In genomic region chr1:241836944-241837343, GRCh38 we compare ENCODE assay signal across 29 cellular contexts. TPM values are rescaled to one million over a fixed set of nuclear protein-coding genes. Genes with fewer than 3 reads are reported as not detected.
"Had no signal": no experiment of that assay in that cellular context is flagged by ENCODE, and none has a peak within 500 bp of the region (broad histone marks: within the 10 kb centered on the region; RNA-seq: fewer than 3 reads in every experiment).

No MANE protein-coding gene starts in this region.

- H3K36me3 ChIP-seq: ascending aorta, breast epithelium, esophagus squamous epithelium, WERI-Rb-1 had no signal

- DNase-seq: activated B cell treated with CpG ODN at 0.5 μM for 24 hours; activated CD4-positive, alpha-beta T cell treated with anti-CD3 and anti-CD28 coated beads for 48 hours; activated CD4-positive, alpha-beta T cell treated with anti-CD3 and anti-CD28 coated beads, Interleukin-2, amount 50 U/mL, for 1 hour; activated CD4-positive, alpha-beta T cell treated with anti-CD3 and anti-CD28 coated beads, Interleukin-2, amount 50 U/mL, for 48 hours; activated CD8-positive, alpha-beta memory T cell treated with anti-CD3 and anti-CD28 coated beads for 24 hours; activated CD8-positive, alpha-beta T cell treated with anti-CD3 and anti-CD28 coated beads for 36 hours; activated effector memory CD4-positive, alpha-beta T cell treated with anti-CD3 and anti-CD28 coated beads, Interleukin-2, amount 50 U/mL, for 16 hours; activated naive CD4-positive, alpha-beta T cell treated with anti-CD3 and anti-CD28 coated beads for 36 hours; activated naive CD8-positive, alpha-beta T cell treated with anti-CD3 and anti-CD28 coated beads for 36 hours; activated naive CD8-positive, alpha-beta T cell treated with anti-CD3 and anti-CD28 coated beads, Interleukin-2, amount 50 U/mL, for 24 hours; activated T-cell treated with anti-CD3 and anti-CD28 coated beads, Interleukin-2, amount 50 U/mL, for 4 hours; effector CD4-positive, alpha-beta T cell; effector memory CD8-positive, alpha-beta T cell; esophagus squamous epithelium; head of caudate nucleus; T-cell; T1000; WERI-Rb-1 had no signal

- H3K27ac ChIP-seq: ascending aorta, breast epithelium, coronary artery, epithelial cell of prostate, esophagus squamous epithelium, WERI-Rb-1 had no signal

- H3K4me1 Mint-ChIP-seq: central memory CD8-positive, alpha-beta T cell had no signal

- ATAC-seq: activated CD4-positive, CD25-positive, alpha-beta regulatory T cell treated with anti-CD3 and anti-CD28 coated beads, Interleukin-2, amount 50 U/mL, for 24 hours; activated CD8-positive, alpha-beta T cell treated with anti-CD3 and anti-CD28 coated beads for 36 hours; activated naive CD8-positive, alpha-beta T cell treated with anti-CD3 and anti-CD28 coated beads, Interleukin-2, amount 50 U/mL, for 24 hours; activated T-cell treated with anti-CD3 and anti-CD28 coated beads, Interleukin-2, amount 50 U/mL, for 4 hours; effector memory CD8-positive, alpha-beta T cell; T-cell had no signal

- H3K4me3 ChIP-seq: ascending aorta, breast epithelium, coronary artery, esophagus squamous epithelium had no signal

- H3K27me3 ChIP-seq: ascending aorta, breast epithelium had no signal

- H3K9me3 ChIP-seq: ascending aorta, breast epithelium, esophagus squamous epithelium had no signal

- H3K4me1 ChIP-seq: ascending aorta, breast epithelium had no signal

- H3K36me3 Mint-ChIP-seq: activated naive CD4-positive, alpha-beta T cell treated with anti-CD3 and anti-CD28 coated beads, Interleukin-2, amount 50 U/mL, for 24 hours; activated naive CD8-positive, alpha-beta T cell treated with anti-CD3 and anti-CD28 coated beads for 36 hours; brain; T-cell had no signal

- H3K27me3 Mint-ChIP-seq: activated B cell treated with CpG ODN at 0.5 μM for 24 hours; dendritic cell treated with granulocyte-macrophage colony-stimulating factor and Interleukin-4, amounts not matched to agents 40 ng/mL and 50 ng/mL, for 4 days had no signal

- H3K4me3 Mint-ChIP-seq: activated B cell treated with CpG ODN at 0.5 μM for 24 hours; activated CD8-positive, alpha-beta T cell treated with anti-CD3 and anti-CD28 coated beads for 36 hours; activated naive CD4-positive, alpha-beta T cell treated with anti-CD3 and anti-CD28 coated beads for 36 hours; activated naive CD4-positive, alpha-beta T cell treated with anti-CD3 and anti-CD28 coated beads, Interleukin-2, amount 50 U/mL, for 24 hours; activated naive CD8-positive, alpha-beta T cell treated with anti-CD3 and anti-CD28 coated beads for 36 hours; activated naive CD8-positive, alpha-beta T cell treated with anti-CD3 and anti-CD28 coated beads, Interleukin-2, amount 50 U/mL, for 24 hours; activated T-cell treated with anti-CD3 and anti-CD28 coated beads, Interleukin-2, amount 50 U/mL, for 4 hours; brain; central memory CD8-positive, alpha-beta T cell; dendritic cell treated with granulocyte-macrophage colony-stimulating factor and Interleukin-4, amounts not matched to agents 40 ng/mL and 50 ng/mL, for 4 days; effector memory CD8-positive, alpha-beta T cell; T-cell; T-helper 1 cell treated with Interleukin-12 subunit alpha and Interleukin-12 subunit beta and Interleukin-4 antibody, amounts not matched to agents 30 μg/mL and 1 μg/mL, for 36 hours had no signal

- H3K27ac Mint-ChIP-seq: activated B cell treated with CpG ODN at 0.5 μM for 24 hours; activated CD8-positive, alpha-beta T cell treated with anti-CD3 and anti-CD28 coated beads for 36 hours; activated naive CD4-positive, alpha-beta T cell treated with anti-CD3 and anti-CD28 coated beads for 36 hours; activated naive CD4-positive, alpha-beta T cell treated with anti-CD3 and anti-CD28 coated beads, Interleukin-2, amount 50 U/mL, for 24 hours; activated naive CD8-positive, alpha-beta T cell treated with anti-CD3 and anti-CD28 coated beads for 36 hours; activated naive CD8-positive, alpha-beta T cell treated with anti-CD3 and anti-CD28 coated beads, Interleukin-2, amount 50 U/mL, for 24 hours; activated T-helper 2 cell treated with anti-CD3 and anti-CD28 coated beads, Interferon-gamma antibody, Interleukin-2, Interleukin-4, amounts not matched to agents 10 μg/mL and 5 μg/mL and 100 μg/mL, durations not matched to agents 14 hours and 24 hours and 36 hours; brain; dendritic cell treated with granulocyte-macrophage colony-stimulating factor and Interleukin-4, amounts not matched to agents 40 ng/mL and 50 ng/mL, for 4 days; effector memory CD8-positive, alpha-beta T cell; T-cell; T-helper 1 cell treated with Interleukin-12 subunit alpha and Interleukin-12 subunit beta and Interleukin-4 antibody, amounts not matched to agents 30 μg/mL and 1 μg/mL, for 36 hours had no signal

- H3K9me3 Mint-ChIP-seq: activated B cell treated with CpG ODN at 0.5 μM for 24 hours; activated CD8-positive, alpha-beta T cell treated with anti-CD3 and anti-CD28 coated beads for 36 hours; activated naive CD4-positive, alpha-beta T cell treated with anti-CD3 and anti-CD28 coated beads for 36 hours; activated naive CD4-positive, alpha-beta T cell treated with anti-CD3 and anti-CD28 coated beads, Interleukin-2, amount 50 U/mL, for 24 hours; activated naive CD8-positive, alpha-beta T cell treated with anti-CD3 and anti-CD28 coated beads for 36 hours; activated naive CD8-positive, alpha-beta T cell treated with anti-CD3 and anti-CD28 coated beads, Interleukin-2, amount 50 U/mL, for 24 hours; activated T-cell treated with anti-CD3 and anti-CD28 coated beads, Interleukin-2, amount 50 U/mL, for 4 hours; activated T-helper 2 cell treated with anti-CD3 and anti-CD28 coated beads, Interferon-gamma antibody, Interleukin-2, Interleukin-4, amounts not matched to agents 10 μg/mL and 5 μg/mL and 100 μg/mL, durations not matched to agents 14 hours and 24 hours and 36 hours; brain; central memory CD8-positive, alpha-beta T cell; dendritic cell treated with granulocyte-macrophage colony-stimulating factor and Interleukin-4, amounts not matched to agents 40 ng/mL and 50 ng/mL, for 4 days; effector memory CD8-positive, alpha-beta T cell; T-cell; T-helper 1 cell treated with Interleukin-12 subunit alpha and Interleukin-12 subunit beta and Interleukin-4 antibody, amounts not matched to agents 30 μg/mL and 1 μg/mL, for 36 hours had no signal

RNA-seq across cellular contexts. Expression of gene EXO1, which starts 11.1 kb away (rescaled TPM):
- total RNA-seq: ascending aorta had no signal
